Comparison of ENCODE assay signal across 29 cellular contexts in the genomic region with DNA sequence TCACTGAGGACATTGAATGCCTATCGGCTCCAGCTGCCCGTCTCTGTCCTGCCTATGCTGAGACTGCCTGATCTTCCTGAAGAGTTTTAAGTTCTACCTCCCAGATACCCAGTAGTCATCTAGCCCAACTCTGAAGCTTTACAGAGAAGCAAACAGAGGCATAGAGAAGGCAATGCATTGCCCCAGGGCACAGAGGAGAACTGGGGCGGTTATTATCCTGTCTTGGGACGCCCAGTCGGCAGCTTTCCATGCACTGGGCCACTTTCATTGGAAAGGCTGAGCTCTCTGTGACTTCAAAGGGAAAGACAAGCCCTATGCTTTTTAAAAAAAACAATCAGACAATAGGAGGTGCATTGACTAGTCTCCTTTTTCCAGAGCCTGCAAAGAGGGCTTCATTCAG.
"Had no signal": no experiment of that assay in that cellular context is flagged by ENCODE, and none has a peak within 500 bp of the region (broad histone marks: within the 10 kb centered on the region; RNA-seq: fewer than 3 reads in every experiment).

No MANE protein-coding gene starts in this region.

- ATAC-seq: activated CD4-positive, CD25-positive, alpha-beta regulatory T cell treated with anti-CD3 and anti-CD28 coated beads, Interleukin-2, amount 50 U/mL, for 24 hours; activated CD8-positive, alpha-beta T cell treated with anti-CD3 and anti-CD28 coated beads for 36 hours; activated T-cell treated with anti-CD3 and anti-CD28 coated beads, Interleukin-2, amount 50 U/mL, for 4 hours; effector memory CD8-positive, alpha-beta T cell; heart left ventricle; T-helper 17 cell had no signal

- H3K9me3 Mint-ChIP-seq: activated B cell treated with CpG ODN at 0.5 μM for 24 hours; activated CD8-positive, alpha-beta T cell treated with anti-CD3 and anti-CD28 coated beads for 36 hours; activated T-cell treated with anti-CD3 and anti-CD28 coated beads, Interleukin-2, amount 50 U/mL, for 4 hours; activated T-helper 2 cell treated with anti-CD3 and anti-CD28 coated beads, Interferon-gamma antibody, Interleukin-2, Interleukin-4, amounts not matched to agents 10 μg/mL and 5 μg/mL and 100 μg/mL, durations not matched to agents 14 hours and 24 hours and 36 hours; central memory CD8-positive, alpha-beta T cell; effector memory CD8-positive, alpha-beta T cell; T-helper 2 cell treated with Interferon-gamma antibody and Interleukin-4, amounts not matched to agents 5 μg/mL and 100 μg/mL, for 36 hours had no signal

- H3K27ac ChIP-seq: brain microvascular endothelial cell, coronary artery, epithelial cell of prostate, esophagus squamous epithelium, heart left ventricle, WERI-Rb-1 had no signal

- H3K4me1 Mint-ChIP-seq: activated B cell treated with CpG ODN at 0.5 μM for 24 hours; central memory CD8-positive, alpha-beta T cell had no signal

- H3K9me3 ChIP-seq: esophagus squamous epithelium, heart left ventricle had no signal

- H3K4me1 ChIP-seq: heart left ventricle had no signal

- H3K27ac Mint-ChIP-seq: activated B cell treated with CpG ODN at 0.5 μM for 24 hours; activated CD8-positive, alpha-beta T cell treated with anti-CD3 and anti-CD28 coated beads for 36 hours; activated naive CD8-positive, alpha-beta T cell; activated T-helper 2 cell treated with anti-CD3 and anti-CD28 coated beads, Interferon-gamma antibody, Interleukin-2, Interleukin-4, amounts not matched to agents 10 μg/mL and 5 μg/mL and 100 μg/mL, durations not matched to agents 14 hours and 24 hours and 36 hours; effector memory CD8-positive, alpha-beta T cell; T-helper 17 cell; T-helper 2 cell treated with Interferon-gamma antibody and Interleukin-4, amounts not matched to agents 5 μg/mL and 100 μg/mL, for 36 hours had no signal

- DNase-seq: activated B cell treated with CpG ODN at 0.5 μM for 24 hours; activated CD4-positive, alpha-beta T cell treated with anti-CD3 and anti-CD28 coated beads for 48 hours; activated CD4-positive, alpha-beta T cell treated with anti-CD3 and anti-CD28 coated beads, Interleukin-2, amount 50 U/mL, for 1 hour; activated CD4-positive, alpha-beta T cell treated with anti-CD3 and anti-CD28 coated beads, Interleukin-2, amount 50 U/mL, for 48 hours; activated CD8-positive, alpha-beta memory T cell treated with anti-CD3 and anti-CD28 coated beads for 24 hours; activated CD8-positive, alpha-beta T cell treated with anti-CD3 and anti-CD28 coated beads for 36 hours; activated gamma-delta T cell; activated naive CD4-positive, alpha-beta T cell; activated naive CD4-positive, alpha-beta T cell treated with anti-CD3 and anti-CD28 coated beads, Interleukin-2, amount 50 U/mL, for 16 hours; activated T-cell treated with anti-CD3 and anti-CD28 coated beads, Interleukin-2, amount 50 U/mL, for 4 hours; amniotic stem cell; anterior cingulate cortex; brain microvascular endothelial cell; dermis blood vessel endothelial cell; effector CD4-positive, alpha-beta T cell; effector memory CD8-positive, alpha-beta T cell; esophagus squamous epithelium; heart left ventricle; T-helper 1 cell; T-helper 17 cell; T1000; WERI-Rb-1 had no signal

- H3K4me3 Mint-ChIP-seq: activated B cell treated with CpG ODN at 0.5 μM for 24 hours; activated CD8-positive, alpha-beta T cell treated with anti-CD3 and anti-CD28 coated beads for 36 hours; activated naive CD8-positive, alpha-beta T cell; activated T-cell treated with anti-CD3 and anti-CD28 coated beads, Interleukin-2, amount 50 U/mL, for 4 hours; central memory CD8-positive, alpha-beta T cell; effector memory CD8-positive, alpha-beta T cell; T-helper 17 cell; T-helper 2 cell treated with Interferon-gamma antibody and Interleukin-4, amounts not matched to agents 5 μg/mL and 100 μg/mL, for 36 hours had no signal

- H3K4me3 ChIP-seq: coronary artery, esophagus squamous epithelium, heart left ventricle had no signal

- H3K36me3 Mint-ChIP-seq: activated naive CD8-positive, alpha-beta T cell had no signal

- H3K36me3 ChIP-seq: brain microvascular endothelial cell, esophagus squamous epithelium, heart left ventricle, WERI-Rb-1 had no signal
